14 cellular contexts compared by ENCODE assay signal in the genomic region with DNA sequence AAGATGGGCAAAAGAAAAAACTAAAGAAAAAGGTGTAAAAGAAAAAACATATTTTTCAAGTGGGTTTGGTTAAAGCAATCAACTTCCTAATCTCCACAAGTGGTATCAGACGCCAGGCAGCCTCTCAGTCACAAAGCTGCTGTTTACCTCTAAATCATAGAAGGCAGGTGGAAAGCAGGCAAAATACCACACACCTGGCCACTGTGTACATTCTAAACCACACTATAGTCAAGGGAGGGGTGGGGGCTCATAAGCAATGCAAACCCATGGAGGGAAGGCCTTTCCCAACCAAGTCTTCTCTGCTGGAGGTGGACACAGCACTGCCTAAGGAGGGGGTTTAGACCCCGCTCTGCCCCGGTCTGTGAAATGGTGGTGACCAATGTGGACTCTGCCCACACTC. TPM values are rescaled to one million over a fixed set of nuclear protein-coding genes. Genes with fewer than 3 reads are reported as not detected.
DNase-seq lines count a peak whose midpoint lies in the region; ATAC-seq and TF ChIP-seq lines count a peak whose summit lies in the region.
"Had no signal": no experiment of that assay in that cellular context is flagged by ENCODE, and none has a peak within 500 bp of the region (broad histone marks: within the 10 kb centered on the region; RNA-seq: fewer than 3 reads in every experiment).

No MANE protein-coding gene starts in this region.

- no peaks in the 10 kb centered on the region for H3K9me3 Mint-ChIP-seq in central memory CD8-positive, alpha-beta T cell
- H3K9me3 Mint-ChIP-seq in activated naive CD4-positive, alpha-beta T cell treated with anti-CD3 and anti-CD28 coated beads, Interleukin-2, amount 10 ng/mL, durations not matched to agents 7 days and 5 days, result no peaks in the 10 kb centered on the region
- H3K9me3 Mint-ChIP-seq: stimulated activated memory B cell treated with anti-CD40 and anti-IgM and Interleukin-4, amounts not matched to agents 10 μg/mL and 1 μg/mL and 100 μg/mL, for 72 hours had no signal

- peak; percentile 74 for DNase-seq in COLO668 (lab: John Stamatoyannopoulos, UW; ENCODE audit: unreplicated experiment)
- peak; percentile 90 to 97 (median 92) for DNase-seq in NCI-H1417 (lab: John Stamatoyannopoulos, UW)
- peak; percentile 96 for DNase-seq in NCI-H510A (lab: John Stamatoyannopoulos, UW)
- DNase-seq in central memory CD8-positive, alpha-beta T cell (ENCODE audit: low spot score in 2 of 2), result no peak
- DNase-seq in omental fat pad (ENCODE audit: low spot score), result no peak
- DNase-seq in activated naive CD4-positive, alpha-beta T cell treated with anti-CD3 and anti-CD28 coated beads, Interleukin-2, amount 10 ng/mL, durations not matched to agents 7 days and 5 days, result no peak
- no peak for DNase-seq in cardiac septum (ENCODE audit: low spot score)
- DNase-seq: activated naive CD4-positive, alpha-beta T cell treated with Interleukin-2 at 50 U/mL for 16 hours; MV-4-11; nucleus accumbens; OCI-M1; uterus had no signal

- H3K27me3 Mint-ChIP-seq in central memory CD8-positive, alpha-beta T cell, result no peaks in the 10 kb centered on the region
- H3K27me3 Mint-ChIP-seq in activated naive CD4-positive, alpha-beta T cell treated with anti-CD3 and anti-CD28 coated beads, Interleukin-2, amount 10 ng/mL, durations not matched to agents 7 days and 5 days, result peaks cover 3% of the 10 kb centered on the region

- peaks cover 3% of the 10 kb centered on the region for H3K36me3 Mint-ChIP-seq in central memory CD8-positive, alpha-beta T cell (ENCODE audit: insufficient read depth)
- no peaks in the 10 kb centered on the region for H3K36me3 Mint-ChIP-seq in activated naive CD4-positive, alpha-beta T cell treated with anti-CD3 and anti-CD28 coated beads, Interleukin-2, amount 10 ng/mL, durations not matched to agents 7 days and 5 days

- ATAC-seq in central memory CD8-positive, alpha-beta T cell (replicated peaks; ENCODE audit: extremely low read depth, poor library complexity, severe bottlenecking), result peak; percentile 38
- ATAC-seq in omental fat pad (ENCODE audit: low FRiP score) (no peak), HG03432 (IDR thresholded peaks at IDR 0.05; ENCODE audit: unreplicated experiment) (no peak)

- TF ChIP-seq CTCF in omental fat pad (IDR thresholded peaks at IDR 0.05), result no peak

- H3K27ac Mint-ChIP-seq in central memory CD8-positive, alpha-beta T cell (ENCODE audit: low read depth), result no peak overlapping the region
- no peak overlapping the region for H3K27ac Mint-ChIP-seq in activated naive CD4-positive, alpha-beta T cell treated with anti-CD3 and anti-CD28 coated beads, Interleukin-2, amount 10 ng/mL, durations not matched to agents 7 days and 5 days

- no peaks in the 10 kb centered on the region for H3K4me1 Mint-ChIP-seq in central memory CD8-positive, alpha-beta T cell
- no peaks in the 10 kb centered on the region for H3K4me1 Mint-ChIP-seq in activated naive CD4-positive, alpha-beta T cell treated with anti-CD3 and anti-CD28 coated beads, Interleukin-2, amount 10 ng/mL, durations not matched to agents 7 days and 5 days

- CTCF ChIA-PET in activated naive CD4-positive, alpha-beta T cell treated with anti-CD3 and anti-CD28 coated beads, Interleukin-2, amount 10 ng/mL, durations not matched to agents 7 days and 5 days (lab: Charles Lee), result interaction anchor here (1.5 to 2.6 kb wide), 2 partner anchors 193 to 256 kb away, joined by 6 to 14 read pairs; no protein-coding TSS in a partner anchor

- no peak overlapping the region for H3K4me3 Mint-ChIP-seq in central memory CD8-positive, alpha-beta T cell
- no peak overlapping the region for H3K4me3 Mint-ChIP-seq in activated naive CD4-positive, alpha-beta T cell treated with anti-CD3 and anti-CD28 coated beads, Interleukin-2, amount 10 ng/mL, durations not matched to agents 7 days and 5 days

- intact Hi-C loops in cardiac septum (cut with DNase I), result no loop called here

RNA-seq across cellular contexts. Expression of a gene that starts 50.4 kb away (rescaled TPM):
- total RNA-seq in omental fat pad (under 1 TPM; under 0.01 to 0.84 (median 0.39) TPM), cardiac septum (1.1 TPM)

Comparison
In these comparisons a context has a peak if more than half of its experiments do, and no peak if none do; other contexts are left out.
1. DNase-seq: peak in COLO668 (single experiment), NCI-H1417 (3 of 3) and NCI-H510A (single experiment); none in central memory CD8-positive, alpha-beta T cell (0 of 2), omental fat pad (single experiment), activated naive CD4-positive, alpha-beta T cell treated with anti-CD3 and anti-CD28 coated beads, Interleukin-2, amount 10 ng/mL, durations not matched to agents 7 days and 5 days (single experiment) and cardiac septum (single experiment).